In genomic region chr10:22712246-22712958, GRCh38 we compare ENCODE assay signal across 1 cellular context.
TF ChIP-seq lines count a peak whose summit lies in the region.

No MANE protein-coding gene starts in this region.

TF ChIP-seq in HEK293, 187 proteins besides CTCF, POLR2A, EP300 and RAD21 (continued from another document):
- TF ChIP-seq ZBTB44 (tag by site-specific recombination; IDR thresholded peaks at IDR 0.05) = peak; percentile 12; the same call in 1 of the 2 replicates
